In genomic region chr9:72540348-72540873, GRCh38 we compare ENCODE assay signal across 1 cellular context.
TF ChIP-seq lines count a peak whose summit lies in the region.

No MANE protein-coding gene starts in this region.

TF ChIP-seq in K562, 482 proteins besides CTCF, POLR2A, EP300 and RAD21 (continued from another document and continues in another):
- TF ChIP-seq HDAC2 (IDR thresholded peaks at IDR 0.05) (0 out of 2 replicates have a peak, but pooled peaks have one; percentile 53), ZNF280A (IDR thresholded peaks at IDR 0.05; ENCODE audit: low read depth, partially characterized antibody) (no peak), REST (CRISPR knock-in tag; IDR thresholded peaks at IDR 0.05; ENCODE audit: low read depth) (no peak), STAT5B (CRISPR knock-in tag; IDR thresholded peaks at IDR 0.05) (no peak), MEF2A (IDR thresholded peaks at IDR 0.05; ENCODE audit: control insufficient read depth, low read depth, low read length) (no peak), CBX2 (IDR thresholded peaks at IDR 0.05; ENCODE audit: insufficient read depth, low read length, poor library complexity, severe bottlenecking) (no peak), MYNN (IDR thresholded peaks at IDR 0.05) (no peak), MYNN (CRISPR knock-in tag; IDR thresholded peaks at IDR 0.05) (no peak), NCOA1 (IDR thresholded peaks at IDR 0.05; ENCODE audit: low read depth) (0 out of 2 replicates have a peak, but pooled peaks have one; percentile 49), EWSR1 (IDR thresholded peaks at IDR 0.05; ENCODE audit: borderline replicate concordance, low read depth, partially characterized antibody) (no peak), SOX6 (IDR thresholded peaks at IDR 0.05) (0 out of 2 replicates have a peak, but pooled peaks have one; percentile 21), CEBPG (CRISPR knock-in tag; IDR thresholded peaks at IDR 0.05) (no peak), CEBPG (tag; conservative IDR thresholded peaks at IDR 0.05 in 1 of 2, IDR thresholded peaks at IDR 0.05 in 1 of 2) (no peak), ARID3B (CRISPR knock-in tag; IDR thresholded peaks at IDR 0.05; ENCODE audit: borderline replicate concordance) (no peak), ZNF316 (IDR thresholded peaks at IDR 0.05) (peak; percentile 78), SIRT6 (IDR thresholded peaks at IDR 0.05; ENCODE audit: low read depth, low read length) (no peak), ID3 (CRISPR knock-in tag; IDR thresholded peaks at IDR 0.05) (no peak), ID3 (tag; IDR thresholded peaks at IDR 0.05) (no peak), SMARCA5 (IDR thresholded peaks at IDR 0.05) (peak; percentile 78; the same call in 1 of the 2 replicates), PHF8 (IDR thresholded peaks at IDR 0.05; ENCODE audit: borderline replicate concordance, low read length) (no peak), FOSL1 (tag; conservative IDR thresholded peaks at IDR 0.05) (0 out of 2 replicates have a peak, but pooled peaks have one; percentile 26), ZNF586 (CRISPR knock-in tag; conservative IDR thresholded peaks at IDR 0.05) (no peak), PRMT5 (CRISPR knock-in tag; IDR thresholded peaks at IDR 0.05) (no peak), SAFB2 (IDR thresholded peaks at IDR 0.05; ENCODE audit: borderline replicate concordance, low read depth, low read length, severe bottlenecking) (no peak), HDAC1 (IDR thresholded peaks at IDR 0.05) (peak in 1 of 2 experiments; percentile 69; a peak in 2 of 4 replicates), JUND (IDR thresholded peaks at IDR 0.05; ENCODE audit: borderline replicate concordance, low read depth, low read length) (no peak), JUND (tag; IDR thresholded peaks at IDR 0.05; ENCODE audit: borderline replicate concordance, low read depth, low read length) (peak; percentile 21; the same call in 1 of the 3 replicates), ZBTB33 (CRISPR knock-in tag; IDR thresholded peaks at IDR 0.05) (no peak), NFIX (CRISPR knock-in tag; IDR thresholded peaks at IDR 0.05; ENCODE audit: low read depth) (no peak), DNMT1 (IDR thresholded peaks at IDR 0.05) (no peak), FIP1L1 (IDR thresholded peaks at IDR 0.05; ENCODE audit: low read depth, low read length, poor library complexity, severe bottlenecking) (no peak), SP1 (CRISPR knock-in tag; IDR thresholded peaks at IDR 0.05) (0 out of 2 replicates have a peak, but pooled peaks have one; percentile 18), FOS (IDR thresholded peaks at IDR 0.05; ENCODE audit: extremely low read depth, insufficient read length) (no peak), DACH1 (IDR thresholded peaks at IDR 0.05; ENCODE audit: partially characterized antibody) (no peak), KDM1A (IDR thresholded peaks at IDR 0.05) (peak in 1 of 2 experiments; percentile 82; a peak in 3 of 4 replicates), ZNF24 (IDR thresholded peaks at IDR 0.05) (no peak), E2F5 (CRISPR knock-in tag; IDR thresholded peaks at IDR 0.05) (no peak), HMG20B (CRISPR knock-in tag; IDR thresholded peaks at IDR 0.05) (no peak), MTA3 (IDR thresholded peaks at IDR 0.05; ENCODE audit: borderline replicate concordance) (peak; percentile 61; the same call in 1 of the 2 replicates), KDM2B (CRISPR knock-in tag; IDR thresholded peaks at IDR 0.05) (no peak)
- TF ChIP-seq, protein P1, sequence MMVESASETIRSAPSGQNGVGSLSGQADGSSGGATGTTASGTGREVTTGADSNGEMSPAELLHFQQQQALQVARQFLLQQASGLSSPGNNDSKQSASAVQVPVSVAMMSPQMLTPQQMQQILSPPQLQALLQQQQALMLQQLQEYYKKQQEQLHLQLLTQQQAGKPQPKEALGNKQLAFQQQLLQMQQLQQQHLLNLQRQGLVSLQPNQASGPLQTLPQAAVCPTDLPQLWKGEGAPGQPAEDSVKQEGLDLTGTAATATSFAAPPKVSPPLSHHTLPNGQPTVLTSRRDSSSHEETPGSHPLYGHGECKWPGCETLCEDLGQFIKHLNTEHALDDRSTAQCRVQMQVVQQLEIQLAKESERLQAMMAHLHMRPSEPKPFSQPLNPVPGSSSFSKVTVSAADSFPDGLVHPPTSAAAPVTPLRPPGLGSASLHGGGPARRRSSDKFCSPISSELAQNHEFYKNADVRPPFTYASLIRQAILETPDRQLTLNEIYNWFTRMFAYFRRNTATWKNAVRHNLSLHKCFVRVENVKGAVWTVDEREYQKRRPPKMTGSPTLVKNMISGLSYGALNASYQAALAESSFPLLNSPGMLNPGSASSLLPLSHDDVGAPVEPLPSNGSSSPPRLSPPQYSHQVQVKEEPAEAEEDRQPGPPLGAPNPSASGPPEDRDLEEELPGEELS (CRISPR knock-in tag; IDR thresholded peaks at IDR 0.05; ENCODE audit: borderline replicate concordance): no peak
- TF ChIP-seq, protein P2, sequence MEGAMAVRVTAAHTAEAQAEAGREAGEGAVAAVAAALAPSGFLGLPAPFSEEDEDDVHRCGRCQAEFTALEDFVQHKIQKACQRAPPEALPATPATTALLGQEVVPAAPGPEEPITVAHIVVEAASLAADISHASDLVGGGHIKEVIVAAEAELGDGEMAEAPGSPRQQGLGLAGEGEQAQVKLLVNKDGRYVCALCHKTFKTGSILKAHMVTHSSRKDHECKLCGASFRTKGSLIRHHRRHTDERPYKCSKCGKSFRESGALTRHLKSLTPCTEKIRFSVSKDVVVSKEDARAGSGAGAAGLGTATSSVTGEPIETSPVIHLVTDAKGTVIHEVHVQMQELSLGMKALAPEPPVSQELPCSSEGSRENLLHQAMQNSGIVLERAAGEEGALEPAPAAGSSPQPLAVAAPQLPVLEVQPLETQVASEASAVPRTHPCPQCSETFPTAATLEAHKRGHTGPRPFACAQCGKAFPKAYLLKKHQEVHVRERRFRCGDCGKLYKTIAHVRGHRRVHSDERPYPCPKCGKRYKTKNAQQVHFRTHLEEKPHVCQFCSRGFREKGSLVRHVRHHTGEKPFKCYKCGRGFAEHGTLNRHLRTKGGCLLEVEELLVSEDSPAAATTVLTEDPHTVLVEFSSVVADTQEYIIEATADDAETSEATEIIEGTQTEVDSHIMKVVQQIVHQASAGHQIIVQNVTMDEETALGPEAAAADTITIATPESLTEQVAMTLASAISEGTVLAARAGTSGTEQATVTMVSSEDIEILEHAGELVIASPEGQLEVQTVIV (CRISPR knock-in tag; IDR thresholded peaks at IDR 0.05; ENCODE audit: borderline replicate concordance): no peak
- TF ChIP-seq, protein P3, sequence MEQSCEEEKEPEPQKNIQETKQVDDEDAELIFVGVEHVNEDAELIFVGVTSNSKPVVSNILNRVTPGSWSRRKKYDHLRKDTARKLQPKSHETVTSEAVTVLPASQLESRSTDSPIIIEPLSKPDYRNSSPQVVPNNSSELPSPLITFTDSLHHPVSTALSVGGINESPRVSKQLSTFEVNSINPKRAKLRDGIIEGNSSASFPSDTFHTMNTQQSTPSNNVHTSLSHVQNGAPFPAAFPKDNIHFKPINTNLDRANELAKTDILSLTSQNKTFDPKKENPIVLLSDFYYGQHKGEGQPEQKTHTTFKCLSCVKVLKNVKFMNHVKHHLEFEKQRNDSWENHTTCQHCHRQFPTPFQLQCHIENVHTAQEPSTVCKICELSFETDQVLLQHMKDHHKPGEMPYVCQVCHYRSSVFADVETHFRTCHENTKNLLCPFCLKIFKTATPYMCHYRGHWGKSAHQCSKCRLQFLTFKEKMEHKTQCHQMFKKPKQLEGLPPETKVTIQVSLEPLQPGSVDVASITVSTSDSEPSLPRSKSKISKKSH (CRISPR knock-in tag; IDR thresholded peaks at IDR 0.05): no peak
- TF ChIP-seq, protein P4, sequence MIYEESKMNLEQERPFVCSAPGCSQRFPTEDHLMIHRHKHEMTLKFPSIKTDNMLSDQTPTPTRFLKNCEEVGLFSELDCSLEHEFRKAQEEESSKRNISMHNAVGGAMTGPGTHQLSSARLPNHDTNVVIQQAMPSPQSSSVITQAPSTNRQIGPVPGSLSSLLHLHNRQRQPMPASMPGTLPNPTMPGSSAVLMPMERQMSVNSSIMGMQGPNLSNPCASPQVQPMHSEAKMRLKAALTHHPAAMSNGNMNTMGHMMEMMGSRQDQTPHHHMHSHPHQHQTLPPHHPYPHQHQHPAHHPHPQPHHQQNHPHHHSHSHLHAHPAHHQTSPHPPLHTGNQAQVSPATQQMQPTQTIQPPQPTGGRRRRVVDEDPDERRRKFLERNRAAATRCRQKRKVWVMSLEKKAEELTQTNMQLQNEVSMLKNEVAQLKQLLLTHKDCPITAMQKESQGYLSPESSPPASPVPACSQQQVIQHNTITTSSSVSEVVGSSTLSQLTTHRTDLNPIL (CRISPR knock-in tag; IDR thresholded peaks at IDR 0.05): no peak
- TF ChIP-seq, protein P5, sequence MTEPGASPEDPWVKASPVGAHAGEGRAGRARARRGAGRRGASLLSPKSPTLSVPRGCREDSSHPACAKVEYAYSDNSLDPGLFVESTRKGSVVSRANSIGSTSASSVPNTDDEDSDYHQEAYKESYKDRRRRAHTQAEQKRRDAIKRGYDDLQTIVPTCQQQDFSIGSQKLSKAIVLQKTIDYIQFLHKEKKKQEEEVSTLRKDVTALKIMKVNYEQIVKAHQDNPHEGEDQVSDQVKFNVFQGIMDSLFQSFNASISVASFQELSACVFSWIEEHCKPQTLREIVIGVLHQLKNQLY (CRISPR knock-in tag; conservative IDR thresholded peaks at IDR 0.05): no peak
